Comparison of ENCODE assay signal across 1 cellular context in genomic region chr13:46334423-46334822, GRCh38.
TF ChIP-seq lines count a peak whose summit lies in the region.

No MANE protein-coding gene starts in this region.

TF ChIP-seq in GM12878, 131 proteins besides CTCF, POLR2A, EP300 and RAD21:
- TF ChIP-seq SMC3 (IDR thresholded peaks at IDR 0.05; ENCODE audit: borderline replicate concordance, low read length) (no peak), ZZZ3 (IDR thresholded peaks at IDR 0.05; ENCODE audit: control insufficient read depth, insufficient read length, low read depth) (no peak), ATF2 (IDR thresholded peaks at IDR 0.05; ENCODE audit: low read length) (no peak), HCFC1 (IDR thresholded peaks at IDR 0.05; ENCODE audit: low read length) (no peak), E4F1 (IDR thresholded peaks at IDR 0.05; ENCODE audit: borderline replicate concordance, partially characterized antibody) (no peak), BCLAF1 (IDR thresholded peaks at IDR 0.05) (no peak), ZBTB4 (CRISPR knock-in tag; IDR thresholded peaks at IDR 0.05) (no peak), E2F4 (IDR thresholded peaks at IDR 0.05; ENCODE audit: low read depth, low read length) (no peak), IRF3 (IDR thresholded peaks at IDR 0.05) (no peak), MTA3 (IDR thresholded peaks at IDR 0.05; ENCODE audit: borderline replicate concordance, low read length) (no peak), TARDBP (IDR thresholded peaks at IDR 0.05; ENCODE audit: borderline replicate concordance) (no peak)
